Comparison of ENCODE assay signal across 14 cellular contexts in genomic region chr3:134858516-134859035, GRCh38.
DNase-seq lines count a peak whose midpoint lies in the region; ATAC-seq and TF ChIP-seq lines count a peak whose summit lies in the region.
"Had no signal": no experiment of that assay in that cellular context is flagged by ENCODE, and none has a peak within 500 bp of the region (broad histone marks: within the 10 kb centered on the region; RNA-seq: fewer than 3 reads in every experiment).

No MANE protein-coding gene starts in this region.

- no peak for TF ChIP-seq CTCF in HEK293 (tag by site-specific recombination; IDR thresholded peaks at IDR 0.05)
- no peak for TF ChIP-seq CTCF in coronary artery (IDR thresholded peaks at IDR 0.05)

- no peak for ATAC-seq in activated CD4-positive, CD25-positive, alpha-beta regulatory T cell treated with anti-CD3 and anti-CD28 coated beads, Interleukin-2, amount 50 U/mL, for 24 hours
- ATAC-seq in GM19351 (IDR thresholded peaks at IDR 0.05; ENCODE audit: unreplicated experiment): no peak

- no peaks in the 10 kb centered on the region for H3K4me1 ChIP-seq in HEK293 (ENCODE audit: control insufficient read depth, insufficient read depth, low read length)

- CTCF ChIA-PET in HEK293 (lab: Yijun Ruan, JAX): interaction anchor here (0.5 kb wide), 1 partner anchor 22 kb away, joined by 3 read pairs; no protein-coding TSS in a partner anchor

- DNase-seq in G401 (ENCODE audit: low spot score) (peak; percentile 55), coronary artery (ENCODE audit: low spot score) (peak; percentile 38)
- no peak for DNase-seq in activated CD4-positive, CD25-positive, alpha-beta regulatory T cell treated with anti-CD3 and anti-CD28 coated beads, Interleukin-2, amount 50 U/mL, for 72 hours
- DNase-seq: Calu3; CD4-positive, alpha-beta memory T cell; DMS79; EL; GF-D8; GM23248; H7; HCEC 1CT had no signal

- POLR2A ChIA-PET in HEK293 (lab: Yijun Ruan, JAX): no interaction called here

- in situ Hi-C loops in G401 (cut with HindIII; ENCODE audit: low sequenced_read_pairs): no loop called here

- no peaks in the 10 kb centered on the region for H3K36me3 ChIP-seq in HEK293 (ENCODE audit: control insufficient read depth in 2 of 2, insufficient read depth in 1 of 2, low read length in 2 of 2)

- no peak overlapping the region for H3K27ac ChIP-seq in HEK293 (ENCODE audit: extremely low read depth, low read depth, low read length)
- no peak overlapping the region for H3K27ac ChIP-seq in coronary artery
- H3K27ac ChIP-seq: GM23248 had no signal

- no peaks in the 10 kb centered on the region for H3K9me3 ChIP-seq in HEK293 (ENCODE audit: control insufficient read depth, insufficient read depth, low read depth, low read length)

- H3K4me3 ChIP-seq in HEK293 (ENCODE audit: low read depth, low read length): no peak overlapping the region
- H3K4me3 ChIP-seq in coronary artery: no peak overlapping the region
- H3K4me3 ChIP-seq: GM23248 had no signal

TF ChIP-seq in HEK293, 187 proteins besides CTCF, POLR2A, EP300 and RAD21:
- peak; percentile 36 for TF ChIP-seq ZIC2 (tag by site-specific recombination; IDR thresholded peaks at IDR 0.05)
- TF ChIP-seq ZNF248 (tag by site-specific recombination; IDR thresholded peaks at IDR 0.05): no peak
